10 cellular contexts compared by ENCODE assay signal in the genomic region with DNA sequence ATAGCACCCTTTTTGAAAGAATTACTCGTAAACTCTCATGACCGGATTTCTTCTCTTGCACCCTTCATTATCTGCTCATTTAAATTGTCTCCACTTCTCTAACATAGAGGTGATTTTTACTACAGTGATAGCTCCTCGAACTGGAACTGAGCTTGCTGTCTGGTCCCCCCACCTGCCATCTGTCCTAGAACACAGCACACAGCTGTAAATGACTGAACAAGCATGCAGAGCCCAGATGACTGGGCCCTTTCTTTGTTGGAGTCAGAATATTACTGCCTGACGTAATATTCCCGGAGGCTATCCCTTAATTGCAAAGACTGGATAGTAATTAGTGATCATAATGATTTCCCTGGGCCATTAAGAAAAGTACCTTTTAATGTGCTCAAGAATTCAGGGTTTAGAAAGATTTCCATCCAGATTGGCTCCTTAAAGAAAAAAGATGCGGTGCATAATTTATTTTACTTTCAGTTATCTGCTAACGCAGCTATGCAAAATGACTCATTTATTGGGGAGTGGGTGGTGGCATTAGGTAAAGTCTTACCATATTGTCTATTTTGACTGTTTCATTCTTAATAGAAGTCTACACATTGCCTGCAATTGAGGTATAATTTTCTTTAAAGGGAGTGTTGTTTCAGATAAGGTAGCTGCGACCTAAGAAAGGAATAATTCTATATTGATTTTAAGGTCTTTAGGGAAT.
A peak's percentile ranks its signal among the peaks of the same experiment; 100 is the strongest.
DNase-seq lines count a peak whose midpoint lies in the region; ATAC-seq lines count a peak whose summit lies in the region.
"Had no signal": no experiment of that assay in that cellular context is flagged by ENCODE, and none has a peak within 500 bp of the region (broad histone marks: within the 10 kb centered on the region; RNA-seq: fewer than 3 reads in every experiment).

No MANE protein-coding gene starts in this region.

- peak overlapping the region; percentile 65 for H3K27ac Mint-ChIP-seq in activated naive CD8-positive, alpha-beta T cell

- H3K36me3 Mint-ChIP-seq in activated naive CD8-positive, alpha-beta T cell: peaks cover 3% of the 10 kb centered on the region

- peaks cover 84% of the 10 kb centered on the region for H3K4me1 Mint-ChIP-seq in activated naive CD8-positive, alpha-beta T cell (ENCODE audit: low read depth)

- no peaks in the 10 kb centered on the region for H3K27me3 Mint-ChIP-seq in activated naive CD8-positive, alpha-beta T cell

- DNase-seq in activated CD4-positive, CD25-positive, alpha-beta regulatory T cell (lab: John Stamatoyannopoulos, UW): no peak
- peak; percentile 37 for DNase-seq in retina
- no peak for DNase-seq in activated CD4-positive, alpha-beta T cell treated with anti-CD3 and anti-CD28 coated beads, Interleukin-2, amount 50 U/mL, for 1 hour
- no peak for DNase-seq in SIG-M5 treated with dmso at 0.1 percent for 504 hours (lab: John Stamatoyannopoulos, UW; ENCODE audit: unreplicated experiment)
- DNase-seq: activated CD8-positive, alpha-beta memory T cell treated with anti-CD3 and anti-CD28 coated beads for 24 hours; GOT3 had no signal

- H3K4me3 Mint-ChIP-seq in activated naive CD8-positive, alpha-beta T cell: peak overlapping the region; percentile 51

- peak; percentile 70 to 77 for ATAC-seq in activated CD4-positive, CD25-positive, alpha-beta regulatory T cell treated with anti-CD3 and anti-CD28 coated beads, Interleukin-2, amount 50 U/mL, for 24 hours
- ATAC-seq in HG02885 (IDR thresholded peaks at IDR 0.05; ENCODE audit: poor library complexity, unreplicated experiment): peak; percentile 56
- no peak for ATAC-seq in GM21723 (IDR thresholded peaks at IDR 0.05; ENCODE audit: unreplicated experiment)

- no peaks in the 10 kb centered on the region for H3K9me3 Mint-ChIP-seq in activated naive CD8-positive, alpha-beta T cell (ENCODE audit: low read depth)
